1 cellular context compared by ENCODE assay signal in genomic region chr18:79429785-79430281, GRCh38.
TF ChIP-seq lines count a peak whose summit lies in the region.

No MANE protein-coding gene starts in this region.

TF ChIP-seq in K562, 482 proteins besides CTCF, POLR2A, EP300 and RAD21 (continued from another document and continues in another):
- TF ChIP-seq, protein P1, sequence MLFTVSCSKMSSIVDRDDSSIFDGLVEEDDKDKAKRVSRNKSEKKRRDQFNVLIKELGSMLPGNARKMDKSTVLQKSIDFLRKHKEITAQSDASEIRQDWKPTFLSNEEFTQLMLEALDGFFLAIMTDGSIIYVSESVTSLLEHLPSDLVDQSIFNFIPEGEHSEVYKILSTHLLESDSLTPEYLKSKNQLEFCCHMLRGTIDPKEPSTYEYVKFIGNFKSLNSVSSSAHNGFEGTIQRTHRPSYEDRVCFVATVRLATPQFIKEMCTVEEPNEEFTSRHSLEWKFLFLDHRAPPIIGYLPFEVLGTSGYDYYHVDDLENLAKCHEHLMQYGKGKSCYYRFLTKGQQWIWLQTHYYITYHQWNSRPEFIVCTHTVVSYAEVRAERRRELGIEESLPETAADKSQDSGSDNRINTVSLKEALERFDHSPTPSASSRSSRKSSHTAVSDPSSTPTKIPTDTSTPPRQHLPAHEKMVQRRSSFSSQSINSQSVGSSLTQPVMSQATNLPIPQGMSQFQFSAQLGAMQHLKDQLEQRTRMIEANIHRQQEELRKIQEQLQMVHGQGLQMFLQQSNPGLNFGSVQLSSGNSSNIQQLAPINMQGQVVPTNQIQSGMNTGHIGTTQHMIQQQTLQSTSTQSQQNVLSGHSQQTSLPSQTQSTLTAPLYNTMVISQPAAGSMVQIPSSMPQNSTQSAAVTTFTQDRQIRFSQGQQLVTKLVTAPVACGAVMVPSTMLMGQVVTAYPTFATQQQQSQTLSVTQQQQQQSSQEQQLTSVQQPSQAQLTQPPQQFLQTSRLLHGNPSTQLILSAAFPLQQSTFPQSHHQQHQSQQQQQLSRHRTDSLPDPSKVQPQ (CRISPR knock-in tag; IDR thresholded peaks at IDR 0.05; ENCODE audit: borderline replicate concordance) = no peak
- TF ChIP-seq POLR2H (tag; IDR thresholded peaks at IDR 0.05; ENCODE audit: low read depth) = no peak
- no peak for TF ChIP-seq HIVEP1 (CRISPR knock-in tag; IDR thresholded peaks at IDR 0.05)
- no peak for TF ChIP-seq CREBBP (IDR thresholded peaks at IDR 0.05; ENCODE audit: low read depth, low read length)
- TF ChIP-seq, protein P2, sequence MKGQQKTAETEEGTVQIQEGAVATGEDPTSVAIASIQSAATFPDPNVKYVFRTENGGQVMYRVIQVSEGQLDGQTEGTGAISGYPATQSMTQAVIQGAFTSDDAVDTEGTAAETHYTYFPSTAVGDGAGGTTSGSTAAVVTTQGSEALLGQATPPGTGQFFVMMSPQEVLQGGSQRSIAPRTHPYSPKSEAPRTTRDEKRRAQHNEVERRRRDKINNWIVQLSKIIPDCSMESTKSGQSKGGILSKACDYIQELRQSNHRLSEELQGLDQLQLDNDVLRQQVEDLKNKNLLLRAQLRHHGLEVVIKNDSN (CRISPR knock-in tag; IDR thresholded peaks at IDR 0.05) = peak; percentile 53
- TF ChIP-seq ZNF174 (CRISPR knock-in tag; IDR thresholded peaks at IDR 0.05) = no peak
- TF ChIP-seq, protein P3, sequence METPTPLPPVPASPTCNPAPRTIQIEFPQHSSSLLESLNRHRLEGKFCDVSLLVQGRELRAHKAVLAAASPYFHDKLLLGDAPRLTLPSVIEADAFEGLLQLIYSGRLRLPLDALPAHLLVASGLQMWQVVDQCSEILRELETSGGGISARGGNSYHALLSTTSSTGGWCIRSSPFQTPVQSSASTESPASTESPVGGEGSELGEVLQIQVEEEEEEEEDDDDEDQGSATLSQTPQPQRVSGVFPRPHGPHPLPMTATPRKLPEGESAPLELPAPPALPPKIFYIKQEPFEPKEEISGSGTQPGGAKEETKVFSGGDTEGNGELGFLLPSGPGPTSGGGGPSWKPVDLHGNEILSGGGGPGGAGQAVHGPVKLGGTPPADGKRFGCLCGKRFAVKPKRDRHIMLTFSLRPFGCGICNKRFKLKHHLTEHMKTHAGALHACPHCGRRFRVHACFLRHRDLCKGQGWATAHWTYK (CRISPR knock-in tag; IDR thresholded peaks at IDR 0.05) = peak; percentile 86
- TF ChIP-seq KDM4B (IDR thresholded peaks at IDR 0.05; ENCODE audit: borderline replicate concordance in 2 of 2, low read depth in 1 of 2) = no peak
- TF ChIP-seq CHD4 (IDR thresholded peaks at IDR 0.05; ENCODE audit: insufficient read depth, insufficient replicate concordance, low read depth, low read length, poor library complexity, severe bottlenecking) = no peak
- no peak for TF ChIP-seq SMC3 (conservative IDR thresholded peaks at IDR 0.05; ENCODE audit: insufficient read depth, low read depth, low read length)
- TF ChIP-seq, protein P4, sequence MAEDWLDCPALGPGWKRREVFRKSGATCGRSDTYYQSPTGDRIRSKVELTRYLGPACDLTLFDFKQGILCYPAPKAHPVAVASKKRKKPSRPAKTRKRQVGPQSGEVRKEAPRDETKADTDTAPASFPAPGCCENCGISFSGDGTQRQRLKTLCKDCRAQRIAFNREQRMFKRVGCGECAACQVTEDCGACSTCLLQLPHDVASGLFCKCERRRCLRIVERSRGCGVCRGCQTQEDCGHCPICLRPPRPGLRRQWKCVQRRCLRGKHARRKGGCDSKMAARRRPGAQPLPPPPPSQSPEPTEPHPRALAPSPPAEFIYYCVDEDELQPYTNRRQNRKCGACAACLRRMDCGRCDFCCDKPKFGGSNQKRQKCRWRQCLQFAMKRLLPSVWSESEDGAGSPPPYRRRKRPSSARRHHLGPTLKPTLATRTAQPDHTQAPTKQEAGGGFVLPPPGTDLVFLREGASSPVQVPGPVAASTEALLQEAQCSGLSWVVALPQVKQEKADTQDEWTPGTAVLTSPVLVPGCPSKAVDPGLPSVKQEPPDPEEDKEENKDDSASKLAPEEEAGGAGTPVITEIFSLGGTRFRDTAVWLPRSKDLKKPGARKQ (CRISPR knock-in tag; IDR thresholded peaks at IDR 0.05) = peak; percentile 75; the same call in 1 of the 2 replicates
- no peak for TF ChIP-seq ZNF324 (CRISPR knock-in tag; IDR thresholded peaks at IDR 0.05)
- no peak for TF ChIP-seq MTF1 (CRISPR knock-in tag; IDR thresholded peaks at IDR 0.05; ENCODE audit: borderline replicate concordance)
- no peak for TF ChIP-seq FOXM1 (IDR thresholded peaks at IDR 0.05; ENCODE audit: low read depth)
- TF ChIP-seq FOXM1 (CRISPR knock-in tag; IDR thresholded peaks at IDR 0.05; ENCODE audit: low read depth) = no peak
- no peak for TF ChIP-seq MCM7 (IDR thresholded peaks at IDR 0.05)
- TF ChIP-seq YY1 (IDR thresholded peaks at IDR 0.05; ENCODE audit: borderline replicate concordance in 1 of 3, control insufficient read depth in 1 of 3, extremely low read depth in 1 of 3, insufficient read depth in 3 of 3, insufficient read length in 1 of 3, insufficient replicate concordance in 2 of 3, low read depth in 1 of 3, low read length in 2 of 3) = no peak
- TF ChIP-seq, protein P5, sequence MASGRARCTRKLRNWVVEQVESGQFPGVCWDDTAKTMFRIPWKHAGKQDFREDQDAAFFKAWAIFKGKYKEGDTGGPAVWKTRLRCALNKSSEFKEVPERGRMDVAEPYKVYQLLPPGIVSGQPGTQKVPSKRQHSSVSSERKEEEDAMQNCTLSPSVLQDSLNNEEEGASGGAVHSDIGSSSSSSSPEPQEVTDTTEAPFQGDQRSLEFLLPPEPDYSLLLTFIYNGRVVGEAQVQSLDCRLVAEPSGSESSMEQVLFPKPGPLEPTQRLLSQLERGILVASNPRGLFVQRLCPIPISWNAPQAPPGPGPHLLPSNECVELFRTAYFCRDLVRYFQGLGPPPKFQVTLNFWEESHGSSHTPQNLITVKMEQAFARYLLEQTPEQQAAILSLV (tag; IDR thresholded peaks at IDR 0.05) = no peak
- peak; percentile 44; the same call in 1 of the 2 replicates for TF ChIP-seq RFX1 (IDR thresholded peaks at IDR 0.05)
- TF ChIP-seq TBL1XR1 (IDR thresholded peaks at IDR 0.05; ENCODE audit: low read length in 2 of 2) = peak in 1 of 2 experiments; percentile 58; a peak in 2 of 4 replicates
- no peak for TF ChIP-seq ZNF717 (CRISPR knock-in tag; IDR thresholded peaks at IDR 0.05)
- TF ChIP-seq ZNF121 (CRISPR knock-in tag; conservative IDR thresholded peaks at IDR 0.05) = no peak
- TF ChIP-seq, protein P6, sequence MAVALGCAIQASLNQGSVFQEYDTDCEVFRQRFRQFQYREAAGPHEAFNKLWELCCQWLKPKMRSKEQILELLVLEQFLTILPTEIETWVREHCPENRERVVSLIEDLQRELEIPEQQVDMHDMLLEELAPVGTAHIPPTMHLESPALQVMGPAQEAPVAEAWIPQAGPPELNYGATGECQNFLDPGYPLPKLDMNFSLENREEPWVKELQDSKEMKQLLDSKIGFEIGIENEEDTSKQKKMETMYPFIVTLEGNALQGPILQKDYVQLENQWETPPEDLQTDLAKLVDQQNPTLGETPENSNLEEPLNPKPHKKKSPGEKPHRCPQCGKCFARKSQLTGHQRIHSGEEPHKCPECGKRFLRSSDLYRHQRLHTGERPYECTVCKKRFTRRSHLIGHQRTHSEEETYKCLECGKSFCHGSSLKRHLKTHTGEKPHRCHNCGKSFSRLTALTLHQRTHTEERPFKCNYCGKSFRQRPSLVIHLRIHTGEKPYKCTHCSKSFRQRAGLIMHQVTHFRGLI (CRISPR knock-in tag; IDR thresholded peaks at IDR 0.05) = no peak
- no peak for TF ChIP-seq ZNF655 (CRISPR knock-in tag; IDR thresholded peaks at IDR 0.05)
- peak; percentile 45 for TF ChIP-seq CBFA2T3 (IDR thresholded peaks at IDR 0.05)
- TF ChIP-seq, protein P7, sequence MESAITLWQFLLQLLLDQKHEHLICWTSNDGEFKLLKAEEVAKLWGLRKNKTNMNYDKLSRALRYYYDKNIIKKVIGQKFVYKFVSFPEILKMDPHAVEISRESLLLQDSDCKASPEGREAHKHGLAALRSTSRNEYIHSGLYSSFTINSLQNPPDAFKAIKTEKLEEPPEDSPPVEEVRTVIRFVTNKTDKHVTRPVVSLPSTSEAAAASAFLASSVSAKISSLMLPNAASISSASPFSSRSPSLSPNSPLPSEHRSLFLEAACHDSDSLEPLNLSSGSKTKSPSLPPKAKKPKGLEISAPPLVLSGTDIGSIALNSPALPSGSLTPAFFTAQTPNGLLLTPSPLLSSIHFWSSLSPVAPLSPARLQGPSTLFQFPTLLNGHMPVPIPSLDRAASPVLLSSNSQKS (CRISPR knock-in tag; IDR thresholded peaks at IDR 0.05) = no peak
- no peak for TF ChIP-seq EWSR1 (IDR thresholded peaks at IDR 0.05; ENCODE audit: borderline replicate concordance, low read depth, partially characterized antibody)
- peak; percentile 86 for TF ChIP-seq SMAD4 (CRISPR knock-in tag; conservative IDR thresholded peaks at IDR 0.05)
- TF ChIP-seq, protein P8, sequence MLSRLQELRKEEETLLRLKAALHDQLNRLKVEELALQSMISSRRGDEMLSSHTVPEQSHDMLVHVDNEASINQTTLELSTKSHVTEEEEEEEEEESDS (CRISPR knock-in tag; IDR thresholded peaks at IDR 0.05) = no peak
- TF ChIP-seq, protein P9, sequence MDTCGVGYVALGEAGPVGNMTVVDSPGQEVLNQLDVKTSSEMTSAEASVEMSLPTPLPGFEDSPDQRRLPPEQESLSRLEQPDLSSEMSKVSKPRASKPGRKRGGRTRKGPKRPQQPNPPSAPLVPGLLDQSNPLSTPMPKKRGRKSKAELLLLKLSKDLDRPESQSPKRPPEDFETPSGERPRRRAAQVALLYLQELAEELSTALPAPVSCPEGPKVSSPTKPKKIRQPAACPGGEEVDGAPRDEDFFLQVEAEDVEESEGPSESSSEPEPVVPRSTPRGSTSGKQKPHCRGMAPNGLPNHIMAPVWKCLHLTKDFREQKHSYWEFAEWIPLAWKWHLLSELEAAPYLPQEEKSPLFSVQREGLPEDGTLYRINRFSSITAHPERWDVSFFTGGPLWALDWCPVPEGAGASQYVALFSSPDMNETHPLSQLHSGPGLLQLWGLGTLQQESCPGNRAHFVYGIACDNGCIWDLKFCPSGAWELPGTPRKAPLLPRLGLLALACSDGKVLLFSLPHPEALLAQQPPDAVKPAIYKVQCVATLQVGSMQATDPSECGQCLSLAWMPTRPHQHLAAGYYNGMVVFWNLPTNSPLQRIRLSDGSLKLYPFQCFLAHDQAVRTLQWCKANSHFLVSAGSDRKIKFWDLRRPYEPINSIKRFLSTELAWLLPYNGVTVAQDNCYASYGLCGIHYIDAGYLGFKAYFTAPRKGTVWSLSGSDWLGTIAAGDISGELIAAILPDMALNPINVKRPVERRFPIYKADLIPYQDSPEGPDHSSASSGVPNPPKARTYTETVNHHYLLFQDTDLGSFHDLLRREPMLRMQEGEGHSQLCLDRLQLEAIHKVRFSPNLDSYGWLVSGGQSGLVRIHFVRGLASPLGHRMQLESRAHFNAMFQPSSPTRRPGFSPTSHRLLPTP (IDR thresholded peaks at IDR 0.05; ENCODE audit: borderline replicate concordance, extremely low read depth, insufficient read length) = no peak
- TF ChIP-seq SETDB1 (IDR thresholded peaks at IDR 0.05; ENCODE audit: low read length) = no peak
- TF ChIP-seq SMARCC2 (IDR thresholded peaks at IDR 0.05; ENCODE audit: low read depth) = no peak
- TF ChIP-seq CEBPB (tag; IDR thresholded peaks at IDR 0.05) = peak; percentile 79
- no peak for TF ChIP-seq MBD2 (IDR thresholded peaks at IDR 0.05; ENCODE audit: borderline replicate concordance, low read depth)
- TF ChIP-seq, protein P10, sequence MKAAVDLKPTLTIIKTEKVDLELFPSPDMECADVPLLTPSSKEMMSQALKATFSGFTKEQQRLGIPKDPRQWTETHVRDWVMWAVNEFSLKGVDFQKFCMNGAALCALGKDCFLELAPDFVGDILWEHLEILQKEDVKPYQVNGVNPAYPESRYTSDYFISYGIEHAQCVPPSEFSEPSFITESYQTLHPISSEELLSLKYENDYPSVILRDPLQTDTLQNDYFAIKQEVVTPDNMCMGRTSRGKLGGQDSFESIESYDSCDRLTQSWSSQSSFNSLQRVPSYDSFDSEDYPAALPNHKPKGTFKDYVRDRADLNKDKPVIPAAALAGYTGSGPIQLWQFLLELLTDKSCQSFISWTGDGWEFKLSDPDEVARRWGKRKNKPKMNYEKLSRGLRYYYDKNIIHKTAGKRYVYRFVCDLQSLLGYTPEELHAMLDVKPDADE (conservative IDR thresholded peaks at IDR 0.05; ENCODE audit: control insufficient read depth, low read depth, low read length) = no peak
- no peak for TF ChIP-seq NFE2L1 (tag; IDR thresholded peaks at IDR 0.05; ENCODE audit: borderline replicate concordance, low read depth)
- TF ChIP-seq RB1 (IDR thresholded peaks at IDR 0.05; ENCODE audit: low read depth) = no peak
- no peak for TF ChIP-seq YBX1 (IDR thresholded peaks at IDR 0.05)
- TF ChIP-seq CGGBP1 (CRISPR knock-in tag; IDR thresholded peaks at IDR 0.05) = no peak
- no peak for TF ChIP-seq RBM25 (IDR thresholded peaks at IDR 0.05; ENCODE audit: low read depth, low read length, severe bottlenecking)
- TF ChIP-seq NCOA6 (IDR thresholded peaks at IDR 0.05) = no peak
- peak; percentile 82 to 86 for TF ChIP-seq FOXK2 (conservative IDR thresholded peaks at IDR 0.05 in 1 of 2, IDR thresholded peaks at IDR 0.05 in 1 of 2; ENCODE audit: low read depth in 2 of 2)
- TF ChIP-seq, protein P11, sequence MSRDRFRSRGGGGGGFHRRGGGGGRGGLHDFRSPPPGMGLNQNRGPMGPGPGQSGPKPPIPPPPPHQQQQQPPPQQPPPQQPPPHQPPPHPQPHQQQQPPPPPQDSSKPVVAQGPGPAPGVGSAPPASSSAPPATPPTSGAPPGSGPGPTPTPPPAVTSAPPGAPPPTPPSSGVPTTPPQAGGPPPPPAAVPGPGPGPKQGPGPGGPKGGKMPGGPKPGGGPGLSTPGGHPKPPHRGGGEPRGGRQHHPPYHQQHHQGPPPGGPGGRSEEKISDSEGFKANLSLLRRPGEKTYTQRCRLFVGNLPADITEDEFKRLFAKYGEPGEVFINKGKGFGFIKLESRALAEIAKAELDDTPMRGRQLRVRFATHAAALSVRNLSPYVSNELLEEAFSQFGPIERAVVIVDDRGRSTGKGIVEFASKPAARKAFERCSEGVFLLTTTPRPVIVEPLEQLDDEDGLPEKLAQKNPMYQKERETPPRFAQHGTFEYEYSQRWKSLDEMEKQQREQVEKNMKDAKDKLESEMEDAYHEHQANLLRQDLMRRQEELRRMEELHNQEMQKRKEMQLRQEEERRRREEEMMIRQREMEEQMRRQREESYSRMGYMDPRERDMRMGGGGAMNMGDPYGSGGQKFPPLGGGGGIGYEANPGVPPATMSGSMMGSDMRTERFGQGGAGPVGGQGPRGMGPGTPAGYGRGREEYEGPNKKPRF (IDR thresholded peaks at IDR 0.05; ENCODE audit: low read depth, low read length) = no peak
- no peak for TF ChIP-seq SIN3B (IDR thresholded peaks at IDR 0.05; ENCODE audit: low read depth)
